ENCODE assay signal across 8 cellular contexts in the genomic region with DNA sequence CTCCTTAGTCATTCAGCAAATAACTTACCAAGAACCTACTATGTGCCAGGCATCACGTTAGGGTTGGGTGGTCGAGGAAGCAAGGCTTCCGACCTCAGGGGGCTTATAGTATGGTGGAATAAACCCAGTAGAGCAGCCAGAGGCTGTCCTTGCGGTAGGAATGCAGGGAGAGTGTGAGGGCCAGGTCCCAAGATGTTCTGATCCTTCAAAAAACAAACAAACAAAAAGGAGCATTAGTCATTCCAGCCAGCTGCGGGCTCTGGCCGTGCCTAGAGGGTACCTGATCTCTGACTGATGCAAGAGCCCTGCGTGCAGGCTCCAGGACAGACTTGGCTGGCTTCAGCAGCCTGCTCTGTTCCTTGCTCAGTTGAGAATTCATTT. TPM values are rescaled to one million over a fixed set of nuclear protein-coding genes. Genes with fewer than 3 reads are reported as not detected.
A peak's percentile ranks its signal among the peaks of the same experiment; 100 is the strongest.
DNase-seq lines count a peak whose midpoint lies in the region; ATAC-seq and TF ChIP-seq lines count a peak whose summit lies in the region.

No MANE protein-coding gene starts in this region.

- H3K27me3 ChIP-seq in WERI-Rb-1 (ENCODE audit: insufficient read depth, low read depth, severe bottlenecking) (no peaks in the 10 kb centered on the region), hepatocyte (no peaks in the 10 kb centered on the region)

- WGBS in hepatocyte (ENCODE audit: low lambda C conversion rate, missing lambda C conversion rate), result 30% methylated on average over 7 of the region's 7 CpGs

- H3K4me3 Mint-ChIP-seq in activated T-cell treated with anti-CD3 and anti-CD28 coated beads, Interleukin-2, amount 50 U/mL, for 24 hours, result no peak overlapping the region

- DNase-seq in activated T-cell treated with anti-CD3 and anti-CD28 coated beads, Interleukin-2, amount 50 U/mL, for 24 hours, result no peak
- no peak for DNase-seq in activated T-cell treated with anti-CD3 and anti-CD28 coated beads for 4 hours
- DNase-seq in WERI-Rb-1, result no peak
- peak; percentile 76 for DNase-seq in hepatocyte (ENCODE audit: low spot score)
- peak; percentile 80 for DNase-seq in ureter (ENCODE audit: low spot score)
- no peak for DNase-seq in NCI-H526 (lab: John Stamatoyannopoulos, UW)
- no peak for DNase-seq in NCI-H526 treated with DMSO at 0.1 percent for 48 hours (lab: John Stamatoyannopoulos, UW)

- peaks cover 1% of the 10 kb centered on the region for H3K4me1 Mint-ChIP-seq in activated T-cell treated with anti-CD3 and anti-CD28 coated beads, Interleukin-2, amount 50 U/mL, for 24 hours (ENCODE audit: low read depth)

- no peaks in the 10 kb centered on the region for H3K9me2 ChIP-seq in hepatocyte (replicated peaks; ENCODE audit: insufficient read depth)

- H3K27me3 Mint-ChIP-seq in activated T-cell treated with anti-CD3 and anti-CD28 coated beads, Interleukin-2, amount 50 U/mL, for 24 hours, result no peaks in the 10 kb centered on the region

- peaks cover 58% of the 10 kb centered on the region for H3K36me3 Mint-ChIP-seq in activated T-cell treated with anti-CD3 and anti-CD28 coated beads, Interleukin-2, amount 50 U/mL, for 24 hours (ENCODE audit: low read depth)

- H3K9me3 Mint-ChIP-seq in activated T-cell treated with anti-CD3 and anti-CD28 coated beads, Interleukin-2, amount 50 U/mL, for 24 hours, result no peaks in the 10 kb centered on the region

- H4K20me1 ChIP-seq in hepatocyte (ENCODE audit: insufficient read depth, poor library complexity, severe bottlenecking), result no peaks in the 10 kb centered on the region

- H3K27ac ChIP-seq in WERI-Rb-1 (peak overlapping the region; percentile 70), hepatocyte (peak overlapping the region; percentile 78)

- no peak for TF ChIP-seq CTCF in WERI-Rb-1 (IDR thresholded peaks at IDR 0.05; ENCODE audit: low read depth, low read length)
- no peak for TF ChIP-seq CTCF in hepatocyte (IDR thresholded peaks at IDR 0.05; ENCODE audit: poor library complexity)

- H3K4me1 ChIP-seq in hepatocyte (ENCODE audit: insufficient read depth), result peaks cover 12% of the 10 kb centered on the region

- H3K4me3 ChIP-seq in WERI-Rb-1 (ENCODE audit: low read depth, low read length), result no peak overlapping the region
- H3K4me3 ChIP-seq in hepatocyte, result no peak overlapping the region

- H3K27ac Mint-ChIP-seq in activated T-cell treated with anti-CD3 and anti-CD28 coated beads, Interleukin-2, amount 50 U/mL, for 24 hours, result peak overlapping the region; percentile 47

- no peak for ATAC-seq in GM21390 (IDR thresholded peaks at IDR 0.05; ENCODE audit: unreplicated experiment)

- H3K36me3 ChIP-seq in WERI-Rb-1 (peaks cover 24% of the 10 kb centered on the region), hepatocyte (replicated peaks; ENCODE audit: insufficient read depth, low read depth) (no peaks in the 10 kb centered on the region)

- H3K79me2 ChIP-seq in hepatocyte, result no peaks in the 10 kb centered on the region

- no peak overlapping the region for H2AFZ ChIP-seq in hepatocyte

- no peaks in the 10 kb centered on the region for H3K9me3 ChIP-seq in WERI-Rb-1 (ENCODE audit: severe bottlenecking)
- H3K9me3 ChIP-seq in hepatocyte (ENCODE audit: low read depth), result no peaks in the 10 kb centered on the region

- no peak overlapping the region for H3K4me2 ChIP-seq in hepatocyte

RNA-seq across cellular contexts. Expression of gene CYB5D2, which starts 18.2 kb away (rescaled TPM):
- total RNA-seq in hepatocyte (23.1 and 25.6 TPM in 2 replicates), ureter (26.7 TPM)
- 24.0 and 28.4 TPM in 2 replicates for polyA plus RNA-seq in hepatocyte

RNA-seq across cellular contexts. Expression of gene ZZEF1, which starts 18.3 kb away (rescaled TPM):
- total RNA-seq in hepatocyte (32.7 and 33.9 TPM in 2 replicates), ureter (98.2 TPM)
- 5.7 and 10.9 TPM in 2 replicates for polyA plus RNA-seq in hepatocyte

Comparison
In these comparisons a context has a peak if more than half of its experiments do, and no peak if none do; other contexts are left out.
1. DNase-seq: peak in hepatocyte (single experiment) and ureter (single experiment); none in activated T-cell treated with anti-CD3 and anti-CD28 coated beads, Interleukin-2, amount 50 U/mL, for 24 hours (single experiment), activated T-cell treated with anti-CD3 and anti-CD28 coated beads for 4 hours (single experiment), WERI-Rb-1 (single experiment), NCI-H526 (0 of 2) and NCI-H526 treated with DMSO at 0.1 percent for 48 hours (single experiment).